ENCODE assay signal across 8 cellular contexts in the genomic region with DNA sequence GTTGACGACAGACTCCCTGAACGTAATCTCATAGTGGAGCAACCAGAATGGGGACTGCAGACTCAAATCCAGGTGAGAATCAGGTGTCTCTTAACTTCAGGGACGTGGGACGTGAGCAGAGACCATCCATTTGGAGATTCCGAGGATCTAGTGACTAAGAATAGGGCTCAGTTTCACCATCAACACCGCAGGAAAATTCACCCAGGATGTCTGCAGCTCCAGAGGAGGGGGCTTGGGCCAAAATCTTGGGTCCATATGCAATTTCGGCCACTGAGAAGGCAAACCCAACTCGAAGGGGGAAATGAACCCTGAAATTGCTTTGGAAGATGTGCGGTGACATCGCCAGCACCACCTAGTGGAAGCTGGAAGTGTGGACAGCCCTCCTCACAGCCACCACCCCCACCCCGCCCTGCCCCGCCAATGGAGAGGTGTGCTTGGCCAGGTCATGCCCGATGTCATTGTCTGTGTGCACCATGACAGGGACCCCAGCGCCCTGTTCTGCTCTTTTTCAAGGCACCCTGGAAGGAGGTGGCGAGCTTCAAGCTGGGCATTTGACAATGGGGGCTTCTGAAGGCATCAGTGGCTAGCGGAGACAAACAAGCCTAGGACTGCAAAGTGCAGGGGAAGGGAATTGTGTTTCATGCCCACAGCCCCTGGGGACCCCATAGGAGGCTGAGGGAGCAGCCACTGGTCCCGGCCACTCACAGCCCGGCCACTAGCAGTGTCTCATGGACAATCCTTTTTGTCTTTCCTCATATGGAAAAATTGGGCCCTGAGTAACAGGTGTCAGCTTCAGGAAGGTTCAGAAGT. TPM values are rescaled to one million over a fixed set of nuclear protein-coding genes. Genes with fewer than 3 reads are reported as not detected.
DNase-seq lines count a peak whose midpoint lies in the region; ATAC-seq and TF ChIP-seq lines count a peak whose summit lies in the region.

No MANE protein-coding gene starts in this region.

- in situ Hi-C loops in gastrocnemius medialis (cut with MboI; ENCODE audit: low sequenced_read_pairs in 4 of 4), result loop anchor here in 2 of 4 donors (5.0 to 10.0 kb wide), 2 partner anchors 83 to 85 kb away; no protein-coding TSS in a partner anchor

- H3K27ac ChIP-seq in CD8-positive, alpha-beta memory T cell (ENCODE audit: low read depth, low read length), result no peak overlapping the region
- H3K27ac ChIP-seq in SU-DHL-6 (ENCODE audit: low read depth, low read length) (no peak overlapping the region; the same call in 1 of the 2 replicates), gastrocnemius medialis (no peak overlapping the region)

- peak overlapping the region in 1 of 7 donors; percentile 20 for H3K4me3 Mint-ChIP-seq in CD8-positive, alpha-beta memory T cell
- peak overlapping the region; percentile 53 for H3K4me3 Mint-ChIP-seq in HFFc6

- intact Hi-C loops in left ventricle myocardium superior (cut with micrococcal nuclease) (no loop called here), gastrocnemius medialis (cut with DNase I; ENCODE audit: low total_unique reads) (loop anchor here (1.0 to 5.0 kb wide), 3 partner anchors 31 to 130 kb away; no protein-coding TSS in a partner anchor)

- H3K36me3 ChIP-seq in CD8-positive, alpha-beta memory T cell (ENCODE audit: insufficient read depth, low read length), result peaks cover 10% of the 10 kb centered on the region
- H3K36me3 ChIP-seq in SU-DHL-6 (ENCODE audit: low read length) (peaks cover 2% of the 10 kb centered on the region; the same call in 1 of the 2 replicates), gastrocnemius medialis (peaks cover 0 to 19% of the 10 kb centered on the region in 2 donors)

- no peak overlapping the region for H3K4me2 ChIP-seq in SU-DHL-6 (ENCODE audit: low read depth, low read length, poor library complexity, severe bottlenecking)

- no peak overlapping the region for H3K4me3 ChIP-seq in CD8-positive, alpha-beta memory T cell (ENCODE audit: low read length)
- no peak overlapping the region for H3K4me3 ChIP-seq in SU-DHL-6 (ENCODE audit: insufficient read depth, low read length, poor library complexity, severe bottlenecking)
- no peak overlapping the region for H3K4me3 ChIP-seq in gastrocnemius medialis

- no peaks in the 10 kb centered on the region for H3K9me3 Mint-ChIP-seq in CD8-positive, alpha-beta memory T cell
- peaks cover 6% of the 10 kb centered on the region; the same call in 1 of the 2 replicates for H3K9me3 Mint-ChIP-seq in HFFc6

- no peaks in the 10 kb centered on the region for H4K20me1 ChIP-seq in SU-DHL-6 (ENCODE audit: low read depth, low read length)

- no peaks in the 10 kb centered on the region for H3K9me3 ChIP-seq in CD8-positive, alpha-beta memory T cell (ENCODE audit: low read length)
- H3K9me3 ChIP-seq in SU-DHL-6 (ENCODE audit: insufficient read depth, low read length), result no peaks in the 10 kb centered on the region
- H3K9me3 ChIP-seq in gastrocnemius medialis, result no peaks in the 10 kb centered on the region

- H3K27me3 ChIP-seq in CD8-positive, alpha-beta memory T cell (ENCODE audit: insufficient read depth, low read length, poor library complexity, severe bottlenecking), result no peaks in the 10 kb centered on the region
- H3K27me3 ChIP-seq in SU-DHL-6 (ENCODE audit: low read length) (no peaks in the 10 kb centered on the region), gastrocnemius medialis (no peaks in the 10 kb centered on the region)

- CTCF ChIA-PET in CD8-positive, alpha-beta memory T cell (lab: Charles Lee), result interaction anchor here (0.6 to 4.9 kb wide), 19 partner anchors 9 to 212 kb away, joined by 3 to 29 read pairs (median 4); a partner anchor contains a TSS

- H2AFZ ChIP-seq in SU-DHL-6 (ENCODE audit: low read depth, low read length, severe bottlenecking), result no peak overlapping the region

- peak overlapping the region; percentile 28 to 91 (median 58) for H3K27ac Mint-ChIP-seq in CD8-positive, alpha-beta memory T cell
- H3K27ac Mint-ChIP-seq in HFFc6, result peak overlapping the region; percentile 73

- H3K27me3 Mint-ChIP-seq in CD8-positive, alpha-beta memory T cell, result peaks cover 0 to 2% of the 10 kb centered on the region in 2 donors
- peaks cover 62% of the 10 kb centered on the region for H3K27me3 Mint-ChIP-seq in HFFc6 (ENCODE audit: insufficient read depth)

- peaks cover 12% of the 10 kb centered on the region for H3F3A ChIP-seq in SU-DHL-6 (ENCODE audit: insufficient read depth)

- TF ChIP-seq POLR2A in gastrocnemius medialis (IDR thresholded peaks at IDR 0.05), result no peak

- peaks cover 3 to 31% (median 5%) of the 10 kb centered on the region in 3 donors for H3K36me3 Mint-ChIP-seq in CD8-positive, alpha-beta memory T cell
- peaks cover 26% of the 10 kb centered on the region for H3K36me3 Mint-ChIP-seq in HFFc6 (ENCODE audit: low read depth)

- no peak overlapping the region for H3K9ac ChIP-seq in SU-DHL-6 (ENCODE audit: low read length)

- no peaks in the 10 kb centered on the region for H3K79me2 ChIP-seq in SU-DHL-6 (ENCODE audit: insufficient read depth, low read length)

- DNase-seq in CD8-positive, alpha-beta memory T cell, result peak; percentile 45 to 76 (median 56)
- peak; percentile 37 for DNase-seq in HFFc6
- peak; percentile 39 for DNase-seq in activated naive CD8-positive, alpha-beta T cell treated with anti-CD3 and anti-CD28 coated beads, Interleukin-2, amount 50 U/mL, for 16 hours (ENCODE audit: low read depth, low spot score)
- peak; percentile 72 for DNase-seq in left ventricle myocardium superior
- peak in 1 of 2 donors; percentile 41 for DNase-seq in gastrocnemius medialis

- peak; percentile 67 for ATAC-seq in left ventricle myocardium superior
- peak; percentile 54 to 74 for ATAC-seq in gastrocnemius medialis
- no peak for ATAC-seq in GM18909 (IDR thresholded peaks at IDR 0.05; ENCODE audit: poor library complexity, unreplicated experiment)
- no peak for ATAC-seq in GM19023 (IDR thresholded peaks at IDR 0.05; ENCODE audit: unreplicated experiment)

- POLR2A ChIA-PET in CD8-positive, alpha-beta memory T cell (lab: Charles Lee), result interaction anchor here (0.5 to 1.4 kb wide), 5 partner anchors 9 to 205 kb away, joined by 3 to 9 read pairs (median 5); a partner anchor contains a TSS

- peak; percentile 84 for TF ChIP-seq CTCF in HFFc6 (IDR thresholded peaks at IDR 0.05)
- TF ChIP-seq CTCF in SU-DHL-6 (IDR thresholded peaks at IDR 0.05; ENCODE audit: insufficient read depth, low read length, poor library complexity, severe bottlenecking), result peak; percentile 64
- peak; percentile 35 to 85 (median 68) for TF ChIP-seq CTCF in gastrocnemius medialis (IDR thresholded peaks at IDR 0.05 in 4 of 5, conservative IDR thresholded peaks at IDR 0.05 in 1 of 5)

- peaks cover 14% of the 10 kb centered on the region for H3K4me1 ChIP-seq in CD8-positive, alpha-beta memory T cell (ENCODE audit: insufficient read depth, low read length)
- peaks cover 0 to 6% of the 10 kb centered on the region in 2 donors for H3K4me1 ChIP-seq in gastrocnemius medialis

- H3K4me1 Mint-ChIP-seq in CD8-positive, alpha-beta memory T cell, result peaks cover 13 to 22% (median 18%) of the 10 kb centered on the region in 3 donors
- peaks cover 33% of the 10 kb centered on the region for H3K4me1 Mint-ChIP-seq in HFFc6 (ENCODE audit: low read depth)

- H3K9me2 ChIP-seq in SU-DHL-6 (replicated peaks; ENCODE audit: insufficient read depth, low read length), result no peaks in the 10 kb centered on the region

RNA-seq across cellular contexts. Expression of a gene that starts 24.8 kb away (rescaled TPM):
- total RNA-seq in CD8-positive, alpha-beta memory T cell, result 10 to 100 TPM; 32.8 to 34.3 TPM
- polyA plus RNA-seq in CD8-positive, alpha-beta memory T cell, result 25.6 TPM
- 1 to 10 TPM in 4 of 6 experiments, under 1 TPM in 2; 0.55 to 6.2 (median 4.9) TPM for total RNA-seq in HFFc6 (2021; fragmentation: NEBNext Ultra II Directional; extraction: Animal tissue kit (Norgen Biotek cat#: 25700))
- total RNA-seq in left ventricle myocardium superior, result 17.6 TPM
- 10 to 100 TPM in 1 of 4 donors, 1 to 10 TPM in 2, under 1 TPM in 1; 0.87 to 11.1 (median 6.2) TPM for total RNA-seq in gastrocnemius medialis

RNA-seq across cellular contexts. Expression of a gene that starts 38.4 kb away (rescaled TPM):
- 10 to 100 TPM; 59.0 to 62.8 TPM for total RNA-seq in CD8-positive, alpha-beta memory T cell
- 27.1 TPM for polyA plus RNA-seq in CD8-positive, alpha-beta memory T cell
- 10 to 100 TPM; 27.7 to 42.5 (median 38.5) TPM for total RNA-seq in HFFc6 (2021; fragmentation: NEBNext Ultra II Directional; extraction: Animal tissue kit (Norgen Biotek cat#: 25700))
- 56.7 TPM for total RNA-seq in left ventricle myocardium superior
- total RNA-seq in gastrocnemius medialis, result 10 to 100 TPM in 3 of 4 donors, 1 to 10 TPM in 1; 8.7 to 25.5 (median 20.9) TPM

Comparison
In these comparisons a context has a peak if more than half of its experiments do, and no peak if none do; other contexts are left out.
1. ATAC-seq: peak in left ventricle myocardium superior (single experiment) and gastrocnemius medialis (2 of 2); none in GM18909 (single experiment) and GM19023 (single experiment).
2. Peak in every context shown above with its lines, with median percentiles within 50 percentile points of each other: CTCF ChIP-seq.